In the genomic region with DNA sequence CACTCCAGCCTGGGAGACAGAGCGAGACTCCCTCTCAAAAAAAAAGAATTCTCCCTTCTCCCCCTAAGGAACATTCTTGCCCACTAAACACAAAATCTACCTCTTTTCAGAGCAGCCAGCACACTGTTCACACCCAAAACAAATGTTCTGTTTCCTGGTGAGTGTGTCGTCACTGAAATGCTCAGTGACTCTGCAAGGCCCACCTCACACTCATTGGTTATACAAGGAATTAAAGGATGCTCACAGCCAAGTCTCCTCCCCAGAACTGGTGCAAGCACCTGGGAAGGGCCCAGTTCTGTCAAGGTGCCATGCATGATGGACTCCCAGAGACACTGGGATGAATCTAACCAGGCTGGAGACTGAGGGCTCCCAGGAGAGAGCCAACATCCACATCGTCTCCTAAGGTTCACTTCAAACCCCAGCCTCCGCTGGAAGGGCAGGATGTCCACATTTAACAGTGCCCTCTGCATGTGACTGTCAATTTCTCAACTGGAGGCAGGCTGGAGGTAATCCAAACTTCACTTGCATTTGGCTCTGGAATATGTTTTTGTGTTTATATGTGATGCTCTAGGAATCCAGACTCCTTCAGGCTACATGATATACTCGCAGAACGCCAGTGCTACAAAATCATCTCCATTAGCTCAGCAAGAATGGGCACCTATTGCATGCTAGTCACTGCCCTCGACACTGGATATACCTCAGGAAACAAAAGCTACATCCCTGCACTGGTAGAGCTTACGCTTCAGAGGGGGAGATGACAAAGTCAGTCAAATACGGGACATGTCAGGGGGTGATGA, we compare ENCODE assay signal across 21 cellular contexts. TPM values are rescaled to one million over a fixed set of nuclear protein-coding genes. Genes with fewer than 3 reads are reported as not detected.
DNase-seq lines count a peak whose midpoint lies in the region; ATAC-seq and TF ChIP-seq lines count a peak whose summit lies in the region.
"Had no signal": no experiment of that assay in that cellular context is flagged by ENCODE, and none has a peak within 500 bp of the region (broad histone marks: within the 10 kb centered on the region; RNA-seq: fewer than 3 reads in every experiment).

No MANE protein-coding gene starts in this region.

- peaks cover 10% of the 10 kb centered on the region for H3K4me1 ChIP-seq in right cardiac atrium (ENCODE audit: control insufficient read depth, insufficient read depth, low read length)

- peaks cover 15% of the 10 kb centered on the region for H3K36me3 Mint-ChIP-seq in stimulated activated effector memory CD8-positive, alpha-beta T cell treated with anti-CD3 and anti-CD28 coated beads, Interleukin-12 subunit alpha, Interleukin-12 subunit beta, amount 100 ng/mL, for 72 hours

- peak overlapping the region; percentile 57 for H3K27ac Mint-ChIP-seq in stimulated activated effector memory CD8-positive, alpha-beta T cell treated with anti-CD3 and anti-CD28 coated beads, Interleukin-12 subunit alpha, Interleukin-12 subunit beta, amount 100 ng/mL, for 72 hours
- H3K27ac Mint-ChIP-seq: CD8-positive, alpha-beta T cell; memory B cell had no signal

- TF ChIP-seq CTCF in coronary artery (IDR thresholded peaks at IDR 0.05) = no peak

- H3K27me3 ChIP-seq in right cardiac atrium (ENCODE audit: control insufficient read depth, insufficient read depth) = no peaks in the 10 kb centered on the region
- H3K27me3 ChIP-seq: colonic mucosa, heart left ventricle had no signal

- H3K9me3 Mint-ChIP-seq in stimulated activated effector memory CD8-positive, alpha-beta T cell treated with anti-CD3 and anti-CD28 coated beads, Interleukin-12 subunit alpha, Interleukin-12 subunit beta, amount 100 ng/mL, for 72 hours = no peaks in the 10 kb centered on the region
- H3K9me3 Mint-ChIP-seq: CD8-positive, alpha-beta T cell; memory B cell; naive thymus-derived CD8-positive, alpha-beta T cell had no signal

- H3K4me1 Mint-ChIP-seq in stimulated activated effector memory CD8-positive, alpha-beta T cell treated with anti-CD3 and anti-CD28 coated beads, Interleukin-12 subunit alpha, Interleukin-12 subunit beta, amount 100 ng/mL, for 72 hours = peaks cover 31% of the 10 kb centered on the region

- ATAC-seq in right cardiac atrium = peak; percentile 19 to 45
- no peak for ATAC-seq in stimulated activated effector memory CD8-positive, alpha-beta T cell treated with anti-CD3 and anti-CD28 coated beads, Interleukin-12 subunit alpha, Interleukin-12 subunit beta, amount 100 ng/mL, for 72 hours
- no peak for ATAC-seq in GM18498 (IDR thresholded peaks at IDR 0.05; ENCODE audit: unreplicated experiment)
- ATAC-seq: CD8-positive, alpha-beta T cell; naive thymus-derived CD8-positive, alpha-beta T cell had no signal

- DNase-seq in EH (ENCODE audit: low read depth) (peak; percentile 80), coronary artery (ENCODE audit: low spot score) (peak; percentile 62), right cardiac atrium (peak in 1 of 3 donors; percentile 51), anterior cingulate cortex (lab: John Stamatoyannopoulos, UW) (no peak), midbrain (lab: John Stamatoyannopoulos, UW) (no peak)
- DNase-seq in stimulated activated effector memory CD8-positive, alpha-beta T cell treated with anti-CD3 and anti-CD28 coated beads, Interleukin-12 subunit alpha, Interleukin-12 subunit beta, amount 100 ng/mL, for 72 hours (ENCODE audit: low spot score in 2 of 2) = no peak
- DNase-seq in activated effector memory CD4-positive, alpha-beta T cell treated with anti-CD3 and anti-CD28 coated beads, Interleukin-2, amount 50 U/mL, for 16 hours = no peak
- DNase-seq: activated CD4-positive, alpha-beta T cell treated with anti-CD3 and anti-CD28 coated beads, Interleukin-2, amount 50 U/mL, for 48 hours; activated naive CD4-positive, alpha-beta T cell; activated T-cell treated with anti-CD3 and anti-CD28 coated beads for 4 hours; CD8-positive, alpha-beta T cell; colonic mucosa; DND-41; naive thymus-derived CD8-positive, alpha-beta T cell; NCI-H1694; NCI-H226 had no signal

- WGBS in right cardiac atrium = 47% methylated on average over 9 of the region's 9 CpGs

- H3K4me3 ChIP-seq in coronary artery (no peak overlapping the region), right cardiac atrium (ENCODE audit: low read length) (no peak overlapping the region)
- H3K4me3 ChIP-seq: colonic mucosa, heart left ventricle had no signal

- H3K27ac ChIP-seq in coronary artery (peak overlapping the region in 1 of 2 donors; percentile 1), right cardiac atrium (ENCODE audit: low read length) (no peak overlapping the region)
- H3K27ac ChIP-seq: colonic mucosa, heart left ventricle, HL-60 had no signal

- intact Hi-C loops in right cardiac atrium (cut with DNase I) = no loop called here

- no peaks in the 10 kb centered on the region for H3K9me3 ChIP-seq in right cardiac atrium (ENCODE audit: control insufficient read depth, low read length)
- H3K9me3 ChIP-seq: colonic mucosa, heart left ventricle had no signal

- H3K4me3 Mint-ChIP-seq in stimulated activated effector memory CD8-positive, alpha-beta T cell treated with anti-CD3 and anti-CD28 coated beads, Interleukin-12 subunit alpha, Interleukin-12 subunit beta, amount 100 ng/mL, for 72 hours = no peak overlapping the region
- H3K4me3 Mint-ChIP-seq: CD8-positive, alpha-beta T cell; memory B cell; naive thymus-derived CD8-positive, alpha-beta T cell had no signal

RNA-seq across cellular contexts. Expression of gene RRBP1, which starts 7.1 kb away (rescaled TPM):
- total RNA-seq in right cardiac atrium = 100 to 1,000 TPM in 1 of 4 donors, 10 to 100 TPM in 3; 49.8 to 120 (median 57.1) TPM
- polyA plus RNA-seq in right cardiac atrium = 38.2 TPM

RNA-seq across cellular contexts. Expression of gene BANF2, which starts 24.8 kb away (rescaled TPM):
- not detected for total RNA-seq in right cardiac atrium
- not detected for polyA plus RNA-seq in right cardiac atrium
- total RNA-seq: CD8-positive, alpha-beta T cell; colonic mucosa; heart left ventricle; naive thymus-derived CD8-positive, alpha-beta T cell; posterior vena cava had no signal
- polyA plus RNA-seq: heart left ventricle; naive thymus-derived CD8-positive, alpha-beta T cell had no signal

Comparison
In these comparisons a context has a peak if more than half of its experiments do, and no peak if none do; other contexts are left out.
1. DNase-seq: peak in EH (single experiment) and coronary artery (single experiment); none in stimulated activated effector memory CD8-positive, alpha-beta T cell treated with anti-CD3 and anti-CD28 coated beads, Interleukin-12 subunit alpha, Interleukin-12 subunit beta, amount 100 ng/mL, for 72 hours (0 of 2), activated effector memory CD4-positive, alpha-beta T cell treated with anti-CD3 and anti-CD28 coated beads, Interleukin-2, amount 50 U/mL, for 16 hours (single experiment), anterior cingulate cortex (0 of 58) and midbrain (single experiment).
2. ATAC-seq: peak in right cardiac atrium (2 of 2); none in stimulated activated effector memory CD8-positive, alpha-beta T cell treated with anti-CD3 and anti-CD28 coated beads, Interleukin-12 subunit alpha, Interleukin-12 subunit beta, amount 100 ng/mL, for 72 hours (single experiment) and GM18498 (single experiment).